8 cellular contexts compared by ENCODE assay signal in genomic region chr3:16511561-16512434, GRCh38. TPM values are rescaled to one million over a fixed set of nuclear protein-coding genes. Genes with fewer than 3 reads are reported as not detected.
A peak's percentile ranks its signal among the peaks of the same experiment; 100 is the strongest.
DNase-seq lines count a peak whose midpoint lies in the region; ATAC-seq and TF ChIP-seq lines count a peak whose summit lies in the region.

No MANE protein-coding gene starts in this region.

- WGBS in ovary, 3 donors: 10 to 16% (median 14%) methylated on average over 11 of the region's 11 CpGs
- WGBS in transverse colon (ENCODE audit: low coverage in 1 of 2), 2 donors: 47 to 58% methylated on average over 4 to 11 of the region's 11 CpGs

- H3K27me3 ChIP-seq in Loucy (ENCODE audit: insufficient read depth, low read length, poor library complexity, severe bottlenecking) (no peaks in the 10 kb centered on the region), ovary (no peaks in the 10 kb centered on the region), transverse colon (peaks cover 32% of the 10 kb centered on the region)

- no peak overlapping the region for H2AFZ ChIP-seq in Loucy (ENCODE audit: low read length)

- peaks cover 45% of the 10 kb centered on the region for H4K20me1 ChIP-seq in Loucy (ENCODE audit: insufficient read depth, low read length, poor library complexity, severe bottlenecking)

- TF ChIP-seq POLR2A in ovary (IDR thresholded peaks at IDR 0.05): peak; percentile 20
- peak; percentile 29 for TF ChIP-seq POLR2A in transverse colon (IDR thresholded peaks at IDR 0.05)

- ATAC-seq in GM21825 (IDR thresholded peaks at IDR 0.05; ENCODE audit: unreplicated experiment): peak; percentile 48

- H3K9me3 ChIP-seq in Loucy (ENCODE audit: insufficient read depth, low read depth, low read length): no peaks in the 10 kb centered on the region
- no peaks in the 10 kb centered on the region for H3K9me3 ChIP-seq in ovary
- no peaks in the 10 kb centered on the region for H3K9me3 ChIP-seq in transverse colon

- peaks cover 87% of the 10 kb centered on the region for H3K4me1 ChIP-seq in Loucy (ENCODE audit: insufficient read depth, low read length, poor library complexity, severe bottlenecking)
- H3K4me1 ChIP-seq in ovary (ENCODE audit: insufficient read depth): peaks cover 14% of the 10 kb centered on the region
- H3K4me1 ChIP-seq in transverse colon: peaks cover 0 to 25% (median 10%) of the 10 kb centered on the region in 4 donors

- intact Hi-C loops in ovary (cut with DNase I) (loop anchor here in 3 of 4 donors (10.0 kb wide), 5 partner anchors 57 to 217 kb away; no protein-coding TSS in a partner anchor), transverse colon (cut with DNase I; ENCODE audit: low total_unique reads) (no loop called here)

- TF ChIP-seq CTCF in GM10266 (IDR thresholded peaks at IDR 0.05; ENCODE audit: control insufficient read depth, insufficient read depth, low read depth, missing control alignments): no peak
- TF ChIP-seq CTCF in Loucy (conservative IDR thresholded peaks at IDR 0.05; ENCODE audit: low read length): no peak; the same call in 1 of the 2 replicates
- TF ChIP-seq CTCF in ovary (IDR thresholded peaks at IDR 0.05): no peak
- TF ChIP-seq CTCF in transverse colon (IDR thresholded peaks at IDR 0.05): no peak

- peaks cover 15% of the 10 kb centered on the region for H3F3A ChIP-seq in Loucy (ENCODE audit: low read depth)

- TF ChIP-seq EP300 in ovary (IDR thresholded peaks at IDR 0.05) (no peak), transverse colon (IDR thresholded peaks at IDR 0.05; ENCODE audit: low read depth) (no peak)

- H3K79me2 ChIP-seq in Loucy (ENCODE audit: insufficient read depth, low read length): peaks cover 80% of the 10 kb centered on the region

- peak overlapping the region; percentile 21 to 63 for H3K27ac ChIP-seq in ovary
- peak overlapping the region; percentile 75 to 81 (median 78) for H3K27ac ChIP-seq in transverse colon

- DNase-seq in GM10266 (ENCODE audit: extremely low spot score) (peak; percentile 80), fibroblast of gingiva (ENCODE audit: low read depth) (peak; percentile 93), ovary (peak; percentile 23 to 60 (median 58)), transverse colon (peak; percentile 65), NCI-H1105 treated with DMSO at 0.1 percent for 48 hours (lab: John Stamatoyannopoulos, UW) (no peak)
- peak; percentile 62 for DNase-seq in activated CD8-positive, alpha-beta memory T cell treated with anti-CD3 and anti-CD28 coated beads, Interleukin-2, amount 50 U/mL, for 24 hours (ENCODE audit: extremely low read depth)

- H3K36me3 ChIP-seq in Loucy (ENCODE audit: insufficient read depth, low read length) (no peaks in the 10 kb centered on the region), ovary (no peaks in the 10 kb centered on the region), transverse colon (no peaks in the 10 kb centered on the region)

- in situ Hi-C loops in transverse colon (cut with MboI; ENCODE audit: low pct_ligation_motif_present in 1 of 4, low pct_unique_long_range_greater_than_20kb in 1 of 4, low sequenced_read_pairs in 3 of 4): no loop called here

- peak overlapping the region; percentile 95 for H3K9ac ChIP-seq in Loucy (ENCODE audit: low read depth, low read length, poor library complexity, severe bottlenecking)

- H3K4me2 ChIP-seq in Loucy (ENCODE audit: low read depth, low read length, poor library complexity, severe bottlenecking): peak overlapping the region; percentile 98

- H3K4me3 ChIP-seq in Loucy (ENCODE audit: low read length, poor library complexity, severe bottlenecking) (peak overlapping the region; percentile 83), ovary (peak overlapping the region; percentile 82), transverse colon (peak overlapping the region in 3 of 4 donors; percentile 45 to 62 (median 53))

- H3K9me2 ChIP-seq in Loucy (replicated peaks; ENCODE audit: low read depth, low read length): no peaks in the 10 kb centered on the region

RNA-seq across cellular contexts. Expression of gene RFTN1, which starts 1.7 kb away (rescaled TPM):
- total RNA-seq in ovary (10 to 100 TPM; 25.2 to 52.4 (median 42.5) TPM), transverse colon (10 to 100 TPM in 3 of 4 donors, 1 to 10 TPM in 1; 6.7 to 25.7 (median 15.7) TPM)
- 10 to 100 TPM; 61.5 to 63.1 TPM for polyA plus RNA-seq in ovary
